ENCODE assay signal across 8 cellular contexts in the genomic region with DNA sequence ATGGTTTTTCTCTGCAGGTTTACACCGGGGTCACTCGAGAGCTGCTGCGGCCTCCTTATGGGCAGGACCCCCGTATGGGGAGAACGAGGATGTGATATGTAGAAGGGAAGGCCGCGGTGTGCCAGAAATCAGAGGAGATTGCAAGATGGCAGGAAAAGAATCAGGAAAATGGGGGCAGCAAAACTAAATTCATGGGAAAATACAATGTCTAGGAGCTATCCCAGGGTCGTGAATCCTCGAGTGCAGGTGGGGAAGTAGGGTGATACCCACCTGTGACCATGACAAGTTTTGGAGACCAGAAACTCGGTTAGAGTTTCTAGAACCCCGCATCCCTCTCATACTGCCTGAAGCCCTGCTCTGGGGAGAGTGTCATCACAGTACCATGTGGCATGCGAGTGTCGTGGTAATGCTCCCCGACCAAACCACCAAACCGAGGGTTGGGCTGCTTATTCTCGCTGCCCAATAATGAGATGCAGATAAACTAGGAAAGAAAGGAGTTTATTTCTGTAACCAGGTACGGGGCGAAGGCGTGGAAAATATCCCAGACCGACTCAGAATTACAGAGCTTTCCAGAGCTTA. TPM values are rescaled to one million over a fixed set of nuclear protein-coding genes. Genes with fewer than 3 reads are reported as not detected.
DNase-seq lines count a peak whose midpoint lies in the region; ATAC-seq and TF ChIP-seq lines count a peak whose summit lies in the region.

No MANE protein-coding gene starts in this region.

- H3K4me3 ChIP-seq in OCI-LY3 (ENCODE audit: low read length) (peak overlapping the region; percentile 93), iPS-20b (ENCODE audit: low read length) (peak overlapping the region; percentile 82)

- H3K9me3 ChIP-seq in OCI-LY3 (ENCODE audit: insufficient read depth, low read length) (no peaks in the 10 kb centered on the region), iPS-20b (ENCODE audit: insufficient read depth, low read depth, low read length) (no peaks in the 10 kb centered on the region)

- H3K27me3 Mint-ChIP-seq in activated naive CD8-positive, alpha-beta T cell: no peaks in the 10 kb centered on the region

- H3K9ac ChIP-seq in OCI-LY3 (ENCODE audit: low read length) (peak overlapping the region; percentile 98), iPS-20b (ENCODE audit: low read depth, low read length) (peak overlapping the region; percentile 98)

- H3K36me3 Mint-ChIP-seq in activated naive CD8-positive, alpha-beta T cell: peaks cover 7% of the 10 kb centered on the region

- peak overlapping the region; percentile 97 for H3K27ac Mint-ChIP-seq in activated naive CD8-positive, alpha-beta T cell

- peaks cover 44% of the 10 kb centered on the region for H3K79me2 ChIP-seq in OCI-LY3 (ENCODE audit: low read length)

- TF ChIP-seq CTCF in OCI-LY3 (IDR thresholded peaks at IDR 0.05; ENCODE audit: low read depth, low read length): no peak

- H3K4me2 ChIP-seq in OCI-LY3 (ENCODE audit: low read length): peak overlapping the region; percentile 90

- H3K9me3 Mint-ChIP-seq in activated naive CD8-positive, alpha-beta T cell (ENCODE audit: low read depth): no peaks in the 10 kb centered on the region

- peak; percentile 25 for ATAC-seq in GM19395 (IDR thresholded peaks at IDR 0.05; ENCODE audit: unreplicated experiment)

- DNase-seq in AG08395 (ENCODE audit: low spot score): peak; percentile 23
- DNase-seq in stimulated activated CD4-positive, alpha-beta T cell treated with anti-CD3 and anti-CD28 coated beads, Interleukin-4, amount 100 ng/mL, for 24 hours: peak; percentile 48
- DNase-seq in NCI-H510A treated with DMSO at 0.1 percent for 48 hours (lab: John Stamatoyannopoulos, UW): no peak
- DNase-seq in mesenteric fat pad (ENCODE audit: low spot score): no peak

- H3K36me3 ChIP-seq in OCI-LY3 (replicated peaks; ENCODE audit: low read depth, low read length) (peaks cover 33% of the 10 kb centered on the region), iPS-20b (ENCODE audit: insufficient read depth, low read depth, low read length) (peaks cover 29% of the 10 kb centered on the region)

- H3K4me3 Mint-ChIP-seq in activated naive CD8-positive, alpha-beta T cell: peak overlapping the region; percentile 98

- peak overlapping the region; percentile 78 for H3K27ac ChIP-seq in OCI-LY3 (ENCODE audit: low read length)
- H3K27ac ChIP-seq in iPS-20b (ENCODE audit: low read length): peak overlapping the region; percentile 74

- H3K4me1 Mint-ChIP-seq in activated naive CD8-positive, alpha-beta T cell (ENCODE audit: low read depth): peaks cover 39% of the 10 kb centered on the region

- H3K4me1 ChIP-seq in OCI-LY3 (ENCODE audit: low read length): peaks cover 23% of the 10 kb centered on the region
- H3K4me1 ChIP-seq in iPS-20b (ENCODE audit: insufficient read depth, low read length): peaks cover 6% of the 10 kb centered on the region; the same call in 1 of the 2 replicates

- H3K27me3 ChIP-seq in OCI-LY3 (ENCODE audit: low read depth, low read length): no peaks in the 10 kb centered on the region
- H3K27me3 ChIP-seq in iPS-20b (ENCODE audit: insufficient read depth, low read length): no peaks in the 10 kb centered on the region

- no peaks in the 10 kb centered on the region for H4K20me1 ChIP-seq in OCI-LY3 (ENCODE audit: insufficient read depth, low read length)

- H2AFZ ChIP-seq in OCI-LY3 (ENCODE audit: low read depth, low read length): no peak overlapping the region

RNA-seq across cellular contexts. Expression of gene TRNT1, which starts 0.8 kb away (rescaled TPM):
- 23.8 TPM for total RNA-seq in mesenteric fat pad

RNA-seq across cellular contexts. Expression of gene IL5RA, which starts 17.3 kb away (rescaled TPM):
- not detected for total RNA-seq in mesenteric fat pad

RNA-seq across cellular contexts. Expression of gene CRBN, which starts 52.0 kb away (rescaled TPM):
- 32.0 TPM for total RNA-seq in mesenteric fat pad

Comparison
In these comparisons a context has a peak if more than half of its experiments do, and no peak if none do; other contexts are left out.
1. DNase-seq: peak in AG08395 (single experiment) and stimulated activated CD4-positive, alpha-beta T cell treated with anti-CD3 and anti-CD28 coated beads, Interleukin-4, amount 100 ng/mL, for 24 hours (single experiment); none in NCI-H510A treated with DMSO at 0.1 percent for 48 hours (single experiment) and mesenteric fat pad (single experiment).